In the genomic region with DNA sequence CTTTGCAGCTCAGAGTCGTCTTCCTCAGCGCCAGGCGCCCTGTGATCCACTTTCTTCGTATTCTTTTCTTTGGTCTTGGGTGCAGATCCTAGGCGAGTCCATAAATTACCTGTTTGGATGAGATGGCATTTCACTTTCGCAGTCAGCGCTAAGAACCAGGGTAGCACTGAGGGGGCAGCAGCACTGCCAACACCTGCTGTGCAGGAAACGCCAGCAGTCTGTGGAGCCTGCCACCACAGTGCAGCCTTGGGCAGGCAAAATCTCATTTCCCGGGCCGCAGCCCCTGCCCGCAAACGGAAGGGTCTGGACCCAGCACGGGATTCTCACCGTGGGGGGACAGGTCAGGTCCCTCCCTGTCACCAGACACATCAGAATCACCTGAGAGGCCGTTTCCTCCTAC, we compare ENCODE assay signal across 14 cellular contexts.
"Had no signal": no experiment of that assay in that cellular context is flagged by ENCODE, and none has a peak within 500 bp of the region (broad histone marks: within the 10 kb centered on the region; RNA-seq: fewer than 3 reads in every experiment).

No MANE protein-coding gene starts in this region.

- H3K27me3 ChIP-seq: colonic mucosa, heart left ventricle, ovary, stomach had no signal

- ATAC-seq: natural killer cell had no signal

- DNase-seq: colonic mucosa; effector CD4-positive, alpha-beta T cell; foreskin melanocyte; heart left ventricle; hippocampal formation; kidney glomerular epithelial cell; natural killer cell; right cardiac atrium; stimulated activated CD4-positive, alpha-beta T cell treated with anti-CD3 and anti-CD28 coated beads, Interleukin-4, amount 100 ng/mL, for 1 hour; stimulated activated naive CD4-positive, alpha-beta T cell; stomach had no signal

- H3K36me3 ChIP-seq: ovary had no signal

- H3K9me3 Mint-ChIP-seq: central memory CD8-positive, alpha-beta T cell; natural killer cell; neural crest cell had no signal

- H3K9me3 ChIP-seq: colonic mucosa, heart left ventricle, ovary, stomach had no signal

- H3K27ac Mint-ChIP-seq: natural killer cell had no signal

- H3K4me1 ChIP-seq: colonic mucosa, heart left ventricle, stomach had no signal

- H3K27ac ChIP-seq: colonic mucosa, heart left ventricle, stomach had no signal

- H3K4me3 Mint-ChIP-seq: central memory CD8-positive, alpha-beta T cell; natural killer cell; neural crest cell had no signal

- H3K4me1 Mint-ChIP-seq: natural killer cell, neural crest cell had no signal

- H3K27me3 Mint-ChIP-seq: central memory CD8-positive, alpha-beta T cell had no signal

- H3K4me3 ChIP-seq: colonic mucosa, heart left ventricle, ovary, stomach had no signal
